In the genomic region with DNA sequence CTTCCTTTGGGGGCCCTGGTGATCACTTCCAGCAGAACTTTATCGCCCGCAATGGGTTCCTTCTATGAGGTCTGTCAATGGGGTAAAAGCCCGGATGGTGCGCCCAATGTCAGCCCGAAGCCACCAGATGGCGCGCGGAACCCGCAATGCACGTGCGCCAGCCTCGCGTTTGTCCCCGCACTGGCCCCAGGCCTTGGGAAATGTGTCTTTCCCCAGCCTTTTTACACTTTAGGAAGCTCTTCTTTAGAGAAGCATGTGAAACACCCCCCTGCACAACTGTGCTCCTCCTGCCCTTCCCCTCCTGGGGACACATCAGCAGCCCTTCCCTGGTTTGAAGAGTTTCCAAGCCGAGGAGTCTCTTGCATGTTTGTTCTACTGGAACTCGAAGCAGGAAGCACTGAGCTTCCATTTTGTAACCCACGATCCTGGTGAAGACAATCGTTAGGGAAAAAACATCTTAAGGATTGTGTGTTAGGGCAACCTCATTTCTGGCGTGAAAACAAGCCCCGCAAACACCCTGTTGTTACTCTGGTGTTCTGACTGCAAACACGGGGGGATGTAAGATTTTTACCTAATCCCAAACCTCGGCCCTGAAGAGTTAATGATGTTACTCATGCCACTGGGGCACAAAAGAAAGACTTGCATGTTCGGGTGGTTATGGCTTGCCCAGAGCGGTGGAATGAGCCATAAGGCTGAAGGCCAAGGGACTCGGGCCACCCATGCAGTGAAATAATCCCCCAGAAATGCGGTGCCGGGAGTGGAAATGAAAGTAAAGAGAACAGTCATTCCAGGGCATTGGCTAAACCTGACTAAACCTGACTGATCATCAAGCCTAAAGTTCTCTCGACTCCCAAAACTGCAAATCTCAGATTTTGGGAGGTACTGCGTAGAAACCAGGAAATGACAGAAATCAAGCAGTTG, we compare ENCODE assay signal across 1 cellular context.
TF ChIP-seq lines count a peak whose summit lies in the region.

No MANE protein-coding gene starts in this region.

TF ChIP-seq in K562, 482 proteins besides CTCF, POLR2A, EP300 and RAD21 (continued from another document and continues in another):
- TF ChIP-seq AFF1 (IDR thresholded peaks at IDR 0.05; ENCODE audit: low read depth in 1 of 2, partially characterized antibody in 2 of 2) (peak in 1 of 2 experiments; percentile 70), TAF9B (IDR thresholded peaks at IDR 0.05; ENCODE audit: partially characterized antibody) (no peak), PRDM10 (IDR thresholded peaks at IDR 0.05; ENCODE audit: partially characterized antibody) (no peak), SNAPC5 (CRISPR knock-in tag; IDR thresholded peaks at IDR 0.05) (no peak), ARNT (IDR thresholded peaks at IDR 0.05) (no peak), ARID3B (CRISPR knock-in tag; IDR thresholded peaks at IDR 0.05; ENCODE audit: borderline replicate concordance) (no peak), ZNF561 (CRISPR knock-in tag; conservative IDR thresholded peaks at IDR 0.05) (0 out of 2 replicates have a peak, but pooled peaks have one; percentile 1), MEF2D (tag; conservative IDR thresholded peaks at IDR 0.05; ENCODE audit: low read depth) (peak; percentile 89), MAFG (tag; conservative IDR thresholded peaks at IDR 0.05) (no peak), ZNF707 (CRISPR knock-in tag; conservative IDR thresholded peaks at IDR 0.05) (peak; percentile 53; the same call in 1 of the 2 replicates), HNRNPK (IDR thresholded peaks at IDR 0.05; ENCODE audit: low read depth, low read length, poor library complexity, severe bottlenecking) (no peak), NR2C2 (CRISPR knock-in tag; IDR thresholded peaks at IDR 0.05) (peak; percentile 79), NR2C2 (tag; IDR thresholded peaks at IDR 0.05) (peak; percentile 48), POLR2H (tag; IDR thresholded peaks at IDR 0.05; ENCODE audit: low read depth) (no peak), MGA (IDR thresholded peaks at IDR 0.05) (peak; percentile 95), ZBTB2 (IDR thresholded peaks at IDR 0.05) (no peak), ZKSCAN1 (IDR thresholded peaks at IDR 0.05; ENCODE audit: low read depth, low read length) (peak; percentile 67)
- TF ChIP-seq, protein P1, sequence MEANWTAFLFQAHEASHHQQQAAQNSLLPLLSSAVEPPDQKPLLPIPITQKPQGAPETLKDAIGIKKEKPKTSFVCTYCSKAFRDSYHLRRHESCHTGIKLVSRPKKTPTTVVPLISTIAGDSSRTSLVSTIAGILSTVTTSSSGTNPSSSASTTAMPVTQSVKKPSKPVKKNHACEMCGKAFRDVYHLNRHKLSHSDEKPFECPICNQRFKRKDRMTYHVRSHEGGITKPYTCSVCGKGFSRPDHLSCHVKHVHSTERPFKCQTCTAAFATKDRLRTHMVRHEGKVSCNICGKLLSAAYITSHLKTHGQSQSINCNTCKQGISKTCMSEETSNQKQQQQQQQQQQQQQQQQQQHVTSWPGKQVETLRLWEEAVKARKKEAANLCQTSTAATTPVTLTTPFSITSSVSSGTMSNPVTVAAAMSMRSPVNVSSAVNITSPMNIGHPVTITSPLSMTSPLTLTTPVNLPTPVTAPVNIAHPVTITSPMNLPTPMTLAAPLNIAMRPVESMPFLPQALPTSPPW (CRISPR knock-in tag; IDR thresholded peaks at IDR 0.05): no peak
